ENCODE assay signal across 1 cellular context in genomic region chr5:59596586-59597348, GRCh38.
TF ChIP-seq lines count a peak whose summit lies in the region.

No MANE protein-coding gene starts in this region.

TF ChIP-seq in HEK293, 187 proteins besides CTCF, POLR2A, EP300 and RAD21 (continued from another document):
- TF ChIP-seq SETDB1 (IDR thresholded peaks at IDR 0.05; ENCODE audit: insufficient read length, low read length) (no peak), ZNF169 (tag by site-specific recombination; IDR thresholded peaks at IDR 0.05) (no peak), ZNF639 (tag by site-specific recombination; IDR thresholded peaks at IDR 0.05) (no peak), ZNF571 (tag by site-specific recombination; IDR thresholded peaks at IDR 0.05) (no peak)
TF ChIP-seq in HEK293: peak in this region for 2.
